8 cellular contexts compared by ENCODE assay signal in the genomic region with DNA sequence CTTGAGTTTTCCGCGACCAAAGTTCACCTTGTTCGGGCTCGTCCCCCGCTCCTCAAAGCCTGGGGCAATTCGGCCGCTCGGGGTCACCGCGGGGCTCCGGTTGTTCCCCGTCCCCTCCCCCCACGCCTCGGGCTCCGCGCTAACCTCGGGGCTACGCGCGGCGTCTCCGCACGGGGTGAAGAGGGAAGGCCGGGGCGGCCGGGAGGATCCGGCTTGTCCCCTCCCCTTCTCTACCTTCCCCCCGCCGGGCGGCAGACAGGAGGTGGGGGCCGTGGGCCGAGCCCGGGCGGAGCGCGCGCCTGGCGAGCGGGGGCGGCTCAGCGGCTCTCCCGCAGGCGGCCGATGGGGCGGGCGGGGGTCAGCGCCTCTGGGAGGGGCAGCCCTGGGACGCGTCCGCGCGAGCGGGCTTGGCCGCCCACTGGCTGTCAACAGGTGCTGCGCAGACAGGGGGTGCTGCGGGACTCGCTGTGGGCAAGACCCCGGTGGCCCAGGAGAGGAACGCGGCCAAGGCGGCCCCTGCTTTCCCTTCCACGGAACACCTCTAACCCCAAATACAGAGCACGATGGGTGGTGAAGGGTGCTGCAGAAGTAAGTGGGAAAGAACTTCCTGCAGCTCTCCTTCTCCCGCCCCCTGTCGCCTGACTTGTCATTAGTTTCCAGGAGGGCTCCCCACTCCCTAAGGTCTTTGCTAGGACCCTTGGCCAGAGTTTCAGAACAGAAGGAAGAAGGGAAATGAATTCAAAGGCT. TPM values are rescaled to one million over a fixed set of nuclear protein-coding genes. Genes with fewer than 3 reads are reported as not detected.
DNase-seq lines count a peak whose midpoint lies in the region; TF ChIP-seq lines count a peak whose summit lies in the region.

A gene with protein sequence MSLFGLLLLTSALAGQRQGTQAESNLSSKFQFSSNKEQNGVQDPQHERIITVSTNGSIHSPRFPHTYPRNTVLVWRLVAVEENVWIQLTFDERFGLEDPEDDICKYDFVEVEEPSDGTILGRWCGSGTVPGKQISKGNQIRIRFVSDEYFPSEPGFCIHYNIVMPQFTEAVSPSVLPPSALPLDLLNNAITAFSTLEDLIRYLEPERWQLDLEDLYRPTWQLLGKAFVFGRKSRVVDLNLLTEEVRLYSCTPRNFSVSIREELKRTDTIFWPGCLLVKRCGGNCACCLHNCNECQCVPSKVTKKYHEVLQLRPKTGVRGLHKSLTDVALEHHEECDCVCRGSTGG (minus strand): TSS at position 177 of the 747 bp plus-strand sequence. CDS start 896 bp downstream, outside the sequence.

- peak; percentile 77 for DNase-seq in NCI-H82 (lab: John Stamatoyannopoulos, UW)
- DNase-seq in NCI-H82 treated with DMSO at 0.1 percent for 48 hours (lab: John Stamatoyannopoulos, UW; ENCODE audit: unreplicated experiment), result no peak
- DNase-seq in LHCN-M2 (ENCODE audit: low read depth), result peak; percentile 82
- DNase-seq in WERI-Rb-1, result peak; percentile 91
- peak; percentile 64 to 84 for DNase-seq in fibroblast of lung (ENCODE audit: low read depth in 2 of 2)
- peak; percentile 84 for DNase-seq in type B pancreatic cell (ENCODE audit: extremely low spot score, unreplicated experiment)
- no peak for DNase-seq in CD8-positive, alpha-beta memory T cell

- peak within 1 kb of the TSS; percentile 97 for H3K4me3 Mint-ChIP-seq in type B pancreatic cell
- H3K4me3 Mint-ChIP-seq in CD8-positive, alpha-beta memory T cell, result peak within 1 kb of the TSS in 3 of 7 donors; percentile 11 to 45 (median 16)

- H3K4me3 ChIP-seq in WERI-Rb-1 (ENCODE audit: low read depth, low read length) (peak within 1 kb of the TSS; percentile 87), fibroblast of lung (replicated peaks in 1 of 4; ENCODE audit: control extremely low read depth in 1 of 4, insufficient read depth in 1 of 4, low read depth in 3 of 4, low read length in 4 of 4) (peak within 1 kb of the TSS; percentile 81 to 99 (median 98)), mucosa of stomach (ENCODE audit: low read length) (peak within 1 kb of the TSS; percentile 80)
- H3K4me3 ChIP-seq in CD8-positive, alpha-beta memory T cell (ENCODE audit: low read length), result no peak within 1 kb of the TSS

- POLR2A ChIA-PET in CD8-positive, alpha-beta memory T cell (lab: Charles Lee), result no interaction called here

- CTCF ChIA-PET in CD8-positive, alpha-beta memory T cell (lab: Charles Lee), result no interaction called here

- peak; percentile 74 for TF ChIP-seq CTCF in WERI-Rb-1 (IDR thresholded peaks at IDR 0.05; ENCODE audit: low read depth, low read length)
- TF ChIP-seq CTCF in fibroblast of lung (conservative IDR thresholded peaks at IDR 0.05 in 1 of 2, IDR thresholded peaks at IDR 0.05 in 1 of 2; ENCODE audit: low read depth in 1 of 2, low read length in 2 of 2), result peak; percentile 23 to 33
- peak; percentile 71 for TF ChIP-seq CTCF in type B pancreatic cell (conservative IDR thresholded peaks at IDR 0.05)

- peaks cover 3% of the 10 kb centered on the region for H3K27me3 Mint-ChIP-seq in type B pancreatic cell
- peaks cover 28 to 51% of the 10 kb centered on the region in 2 donors for H3K27me3 Mint-ChIP-seq in CD8-positive, alpha-beta memory T cell

- H3K27ac Mint-ChIP-seq in type B pancreatic cell, result peak within 1 kb of the TSS; percentile 82
- H3K27ac Mint-ChIP-seq in CD8-positive, alpha-beta memory T cell, result no peak within 1 kb of the TSS

- H4K20me1 ChIP-seq in fibroblast of lung (ENCODE audit: control insufficient read depth, extremely low read depth, insufficient read depth, low read length), result no peaks in the 10 kb centered on the region

- peak within 1 kb of the TSS; percentile 80 for H2AFZ ChIP-seq in fibroblast of lung (ENCODE audit: low read length)

- no peaks in the 10 kb centered on the region for H3K36me3 ChIP-seq in WERI-Rb-1
- no peaks in the 10 kb centered on the region for H3K36me3 ChIP-seq in fibroblast of lung (ENCODE audit: control insufficient read depth, insufficient read depth, low read length)
- H3K36me3 ChIP-seq in mucosa of stomach (ENCODE audit: control insufficient read depth, insufficient read depth, low read length), result no peaks in the 10 kb centered on the region
- H3K36me3 ChIP-seq in CD8-positive, alpha-beta memory T cell (ENCODE audit: insufficient read depth, low read length), result no peaks in the 10 kb centered on the region

- H3K9ac ChIP-seq in fibroblast of lung (ENCODE audit: insufficient read depth, low read length) (peak within 1 kb of the TSS; percentile 81), mucosa of stomach (ENCODE audit: low read length) (peak within 1 kb of the TSS; percentile 85)

- H3K27ac ChIP-seq in WERI-Rb-1 (peak within 1 kb of the TSS; percentile 62), fibroblast of lung (ENCODE audit: insufficient read depth, low read length) (peak within 1 kb of the TSS; percentile 89)
- no peak within 1 kb of the TSS for H3K27ac ChIP-seq in CD8-positive, alpha-beta memory T cell (ENCODE audit: low read depth, low read length)

- no peaks in the 10 kb centered on the region for H3K9me3 ChIP-seq in WERI-Rb-1 (ENCODE audit: severe bottlenecking)
- no peaks in the 10 kb centered on the region for H3K9me3 ChIP-seq in fibroblast of lung (ENCODE audit: control insufficient read depth, insufficient read depth, low read depth, low read length)
- no peaks in the 10 kb centered on the region for H3K9me3 ChIP-seq in mucosa of stomach (ENCODE audit: control insufficient read depth, low read length)
- no peaks in the 10 kb centered on the region for H3K9me3 ChIP-seq in CD8-positive, alpha-beta memory T cell (ENCODE audit: low read length)

- peaks cover 40% of the 10 kb centered on the region for H3K4me1 Mint-ChIP-seq in type B pancreatic cell (ENCODE audit: unreplicated experiment)
- H3K4me1 Mint-ChIP-seq in CD8-positive, alpha-beta memory T cell, result peaks cover 0 to 10% (median 5%) of the 10 kb centered on the region in 3 donors

- peaks cover 42% of the 10 kb centered on the region for H3K79me2 ChIP-seq in fibroblast of lung (ENCODE audit: control insufficient read depth, insufficient read depth, low read length)

- H3K4me1 ChIP-seq in fibroblast of lung (ENCODE audit: control insufficient read depth, extremely low read depth, insufficient read depth, low read length) (peaks cover 15% of the 10 kb centered on the region), mucosa of stomach (ENCODE audit: control insufficient read depth, insufficient read depth, low read length) (peaks cover 32% of the 10 kb centered on the region)
- H3K4me1 ChIP-seq in CD8-positive, alpha-beta memory T cell (ENCODE audit: insufficient read depth, low read length), result no peaks in the 10 kb centered on the region

- H3K27me3 ChIP-seq in WERI-Rb-1 (ENCODE audit: insufficient read depth, low read depth, severe bottlenecking), result no peaks in the 10 kb centered on the region
- no peaks in the 10 kb centered on the region for H3K27me3 ChIP-seq in fibroblast of lung (ENCODE audit: control insufficient read depth, insufficient read depth, low read length)
- no peaks in the 10 kb centered on the region for H3K27me3 ChIP-seq in mucosa of stomach (ENCODE audit: control insufficient read depth, insufficient read depth, low read length)
- peaks cover 8% of the 10 kb centered on the region for H3K27me3 ChIP-seq in CD8-positive, alpha-beta memory T cell (ENCODE audit: insufficient read depth, low read length, poor library complexity, severe bottlenecking)

- H3K4me2 ChIP-seq in fibroblast of lung (ENCODE audit: extremely low read depth, insufficient read depth, low read length), result peak within 1 kb of the TSS; percentile 96

- H3K36me3 Mint-ChIP-seq in type B pancreatic cell, result no peaks in the 10 kb centered on the region
- H3K36me3 Mint-ChIP-seq in CD8-positive, alpha-beta memory T cell, result peaks cover 0 to 4% (median 1%) of the 10 kb centered on the region in 3 donors

- no peaks in the 10 kb centered on the region for H3K9me3 Mint-ChIP-seq in type B pancreatic cell
- H3K9me3 Mint-ChIP-seq in CD8-positive, alpha-beta memory T cell, result peaks cover 6 to 19% (median 12%) of the 10 kb centered on the region in 5 donors

RNA-seq across cellular contexts. Expression of the gene that starts here (rescaled TPM):
- total RNA-seq in LHCN-M2 (2014; rRNA removed) (89.3 and 107 TPM in 2 replicates), fibroblast of lung (67.3 and 103 TPM in 2 replicates), type B pancreatic cell (ENCODE audit: low replicate concordance) (18.1 and 39.9 TPM in 2 replicates)
- polyA plus RNA-seq in LHCN-M2 (2012), result 68.1 TPM
- polyA plus RNA-seq in fibroblast of lung, result 43.4 and 55.3 TPM in 2 replicates
- polyA plus RNA-seq in fibroblast of lung (2012), result 46.0 and 65.9 TPM in 2 replicates
- 44.5 and 45.4 TPM in 2 replicates for polyA minus RNA-seq in fibroblast of lung (ENCODE audit: low replicate concordance)
- under 1 TPM in 1 of 2 experiments, not detected in 1; 0.13 TPM for total RNA-seq in CD8-positive, alpha-beta memory T cell
- polyA plus RNA-seq in CD8-positive, alpha-beta memory T cell, result not detected

Comparison
In these comparisons a context has a peak if more than half of its experiments do, and no peak if none do; other contexts are left out.
1. RNA of the gene that starts here (total RNA-seq): 67.3 to 103 TPM in fibroblast of lung, 89.3 to 107 TPM in LHCN-M2 and 18.1 to 39.9 TPM in type B pancreatic cell; 0.13 TPM in CD8-positive, alpha-beta memory T cell; every median in the first group is over 10 times any median in the second.
2. RNA of the gene that starts here (polyA plus RNA-seq): 43.4 to 65.9 TPM in fibroblast of lung; not detected in CD8-positive, alpha-beta memory T cell (single experiment); every median in the first group is over 10 times any median in the second.
3. DNase-seq: peak in NCI-H82 (single experiment), LHCN-M2 (single experiment), WERI-Rb-1 (single experiment), fibroblast of lung (2 of 2) and type B pancreatic cell (single experiment); none in NCI-H82 treated with DMSO at 0.1 percent for 48 hours (single experiment) and CD8-positive, alpha-beta memory T cell (0 of 5).
4. Peak in every context shown above with its lines, with median percentiles within 50 percentile points of each other: CTCF ChIP-seq.